ENCODE assay signal across 8 cellular contexts in genomic region chr15:64836023-64836536, GRCh38. TPM values are rescaled to one million over a fixed set of nuclear protein-coding genes. Genes with fewer than 3 reads are reported as not detected.
DNase-seq lines count a peak whose midpoint lies in the region; ATAC-seq and TF ChIP-seq lines count a peak whose summit lies in the region.

No MANE protein-coding gene starts in this region.

- peaks cover 5% of the 10 kb centered on the region for H3K4me1 ChIP-seq in ovary (ENCODE audit: insufficient read depth)

- in situ Hi-C loops in GM13976 (cut with MboI; ENCODE audit: low sequenced_read_pairs, unreplicated experiment) = no loop called here

- peak overlapping the region; percentile 34 for H3K27ac Mint-ChIP-seq in endothelial cell (ENCODE audit: unreplicated experiment)

- H3K27me3 Mint-ChIP-seq in endothelial cell (ENCODE audit: unreplicated experiment) = peaks cover 10% of the 10 kb centered on the region

- H3K36me3 Mint-ChIP-seq in endothelial cell (ENCODE audit: low read depth, unreplicated experiment) = peaks cover 3% of the 10 kb centered on the region

- H3K27ac ChIP-seq in ovary = peak overlapping the region in 1 of 2 donors; percentile 64

- intact Hi-C loops in ovary (cut with DNase I) = no loop called here

- no peaks in the 10 kb centered on the region for H3K27me3 ChIP-seq in ovary

- H3K4me3 ChIP-seq in ovary = peak overlapping the region; percentile 34

- ATAC-seq in GM21381 (IDR thresholded peaks at IDR 0.05; ENCODE audit: unreplicated experiment) = no peak
- no peak for ATAC-seq in HG02840 (IDR thresholded peaks at IDR 0.05; ENCODE audit: low FRiP score, unreplicated experiment)

- TF ChIP-seq EP300 in ovary (IDR thresholded peaks at IDR 0.05) = no peak

- no peaks in the 10 kb centered on the region for H3K9me3 ChIP-seq in ovary

- no peak for TF ChIP-seq POLR2A in ovary (IDR thresholded peaks at IDR 0.05)

- TF ChIP-seq CTCF in GM13976 (IDR thresholded peaks at IDR 0.05; ENCODE audit: borderline replicate concordance, control extremely low read depth, extremely low read depth, insufficient read depth, missing control alignments) (peak; percentile 19), endothelial cell (IDR thresholded peaks at IDR 0.05; ENCODE audit: unreplicated experiment) (no peak), ovary (IDR thresholded peaks at IDR 0.05) (peak in 2 of 3 donors; percentile 1 to 2), GM10248 (IDR thresholded peaks at IDR 0.05; ENCODE audit: control extremely low read depth, extremely low read depth, low read depth, missing control alignments) (no peak)

- 7 to 18% (median 7%) methylated on average over 14 of the region's 14 CpGs for WGBS in ovary, 3 donors

- DNase-seq in GM13976 (ENCODE audit: low spot score) (no peak), NCI-H69 (lab: John Stamatoyannopoulos, UW) (peak; percentile 73), endothelial cell (ENCODE audit: low spot score) (no peak), ovary (no peak), NCI-H774 (lab: John Stamatoyannopoulos, UW) (no peak), GM10248 (ENCODE audit: extremely low spot score) (no peak)

- POLR2A ChIA-PET in GM10248 (lab: Yijun Ruan, JAX) = no interaction called here

- no peaks in the 10 kb centered on the region for H3K9me3 Mint-ChIP-seq in endothelial cell (ENCODE audit: unreplicated experiment)

- peaks cover 23% of the 10 kb centered on the region for H3K4me1 Mint-ChIP-seq in endothelial cell (ENCODE audit: unreplicated experiment)

- H3K36me3 ChIP-seq in ovary = no peaks in the 10 kb centered on the region

- H3K4me3 Mint-ChIP-seq in endothelial cell (ENCODE audit: unreplicated experiment) = peak overlapping the region; percentile 35

- CTCF ChIA-PET in GM10248 (lab: Yijun Ruan, JAX) = interaction anchor here (0.7 to 5.4 kb wide), 26 partner anchors 10 to 198 kb away, joined by 3 to 36 read pairs (median 5); partner anchors contain the start of gene PIF1

RNA-seq across cellular contexts. Expression of gene PLEKHO2, which starts 5.6 kb away (rescaled TPM):
- total RNA-seq in endothelial cell (ENCODE audit: unreplicated experiment) (33.4 TPM), ovary (10 to 100 TPM; 12.6 to 42.7 (median 27.9) TPM)
- polyA plus RNA-seq in ovary = 10 to 100 TPM; 16.6 to 19.5 TPM

RNA-seq across cellular contexts. Expression of gene PIF1, which starts 10.6 kb away (rescaled TPM):
- total RNA-seq in endothelial cell (ENCODE audit: unreplicated experiment) = 4.8 TPM
- total RNA-seq in ovary = 1 to 10 TPM in 2 of 7 donors, under 1 TPM in 3, not detected in 2; 0.18 to 1.4 (median 0.37) TPM
- under 1 TPM; 0.98 to 0.99 TPM for polyA plus RNA-seq in ovary

Comparison
In these comparisons a context has a peak if more than half of its experiments do, and no peak if none do; other contexts are left out.
1. CTCF ChIP-seq: peak in GM13976 (single experiment) and ovary (2 of 3); none in endothelial cell (single experiment) and GM10248 (single experiment).